In genomic region chr1:183375381-183375780, GRCh38 we compare ENCODE assay signal across 18 cellular contexts. TPM values are rescaled to one million over a fixed set of nuclear protein-coding genes. Genes with fewer than 3 reads are reported as not detected.
DNase-seq lines count a peak whose midpoint lies in the region; ATAC-seq, FAIRE-seq and TF ChIP-seq lines count a peak whose summit lies in the region.
"Had no signal": no experiment of that assay in that cellular context is flagged by ENCODE, and none has a peak within 500 bp of the region (broad histone marks: within the 10 kb centered on the region; RNA-seq: fewer than 3 reads in every experiment).

No MANE protein-coding gene starts in this region.

- no peaks in the 10 kb centered on the region for H3K36me3 Mint-ChIP-seq in progenitor cell of endocrine pancreas (ENCODE audit: insufficient read depth)
- H3K36me3 Mint-ChIP-seq: CD4-positive, alpha-beta memory T cell had no signal

- no peak overlapping the region for H2BK20ac ChIP-seq in IMR-90 (ENCODE audit: low read depth, low read length)

- no peak overlapping the region for H2BK5ac ChIP-seq in IMR-90 (ENCODE audit: low read depth, low read length, poor library complexity, severe bottlenecking)

- TF ChIP-seq EP300 in A549 (IDR thresholded peaks at IDR 0.05), result no peak
- no peak for TF ChIP-seq EP300 in K562 (IDR thresholded peaks at IDR 0.05; ENCODE audit: low read length)

- FAIRE-seq in A549 (lab: Jason Lieb, UNC), result no peak
- FAIRE-seq in K562 (lab: Jason Lieb, UNC), result no peak
- FAIRE-seq: G401.6, GM12892, H54 had no signal

- H3K27me3 ChIP-seq in IMR-90 (ENCODE audit: control insufficient read depth, insufficient read depth, low read length), result peaks cover 27% of the 10 kb centered on the region
- H3K27me3 ChIP-seq in K562 (ENCODE audit: control insufficient read depth in 2 of 2, insufficient read depth in 2 of 2, low read length in 2 of 2), result peaks cover 8 to 25% of the 10 kb centered on the region in 2 experiments; a peak in 3 of 5 replicates

- no peak overlapping the region for H3K4ac ChIP-seq in IMR-90 (ENCODE audit: low read depth, low read length)

- H3K4me1 Mint-ChIP-seq in progenitor cell of endocrine pancreas (ENCODE audit: low read depth), result peaks cover 23% of the 10 kb centered on the region
- H3K4me1 Mint-ChIP-seq: CD4-positive, alpha-beta memory T cell had no signal

- H3K4me1 ChIP-seq in A549, result no peaks in the 10 kb centered on the region
- no peaks in the 10 kb centered on the region for H3K4me1 ChIP-seq in IMR-90 (ENCODE audit: control insufficient read depth, insufficient read depth, low read length)
- H3K4me1 ChIP-seq in K562 (replicated peaks in 1 of 2; ENCODE audit: control insufficient read depth in 2 of 2, insufficient read depth in 2 of 2, low read length in 2 of 2), result no peaks in the 10 kb centered on the region
- H3K4me1 ChIP-seq: HAP-1 had no signal

- H2BK120ac ChIP-seq in IMR-90 (ENCODE audit: low read depth, low read length), result no peak overlapping the region

- no peak overlapping the region for H3K56ac ChIP-seq in IMR-90 (ENCODE audit: extremely low read depth, insufficient read depth, low read length)

- H3K4me3 Mint-ChIP-seq in progenitor cell of endocrine pancreas (ENCODE audit: low read depth), result peak overlapping the region; percentile 3
- H3K4me3 Mint-ChIP-seq: CD4-positive, alpha-beta memory T cell; HFFc6 had no signal

- peak overlapping the region; percentile 19 for H3K27ac Mint-ChIP-seq in progenitor cell of endocrine pancreas
- H3K27ac Mint-ChIP-seq: CD4-positive, alpha-beta memory T cell; HFFc6 had no signal

- TF ChIP-seq POLR2A in A549 (IDR thresholded peaks at IDR 0.05; ENCODE audit: low read length) (no peak), IMR-90 (IDR thresholded peaks at IDR 0.05; ENCODE audit: low read depth, low read length) (no peak), K562 (conservative IDR thresholded peaks at IDR 0.05) (no peak)

- H3K9me1 ChIP-seq in IMR-90 (ENCODE audit: insufficient read depth, low read length) (no peaks in the 10 kb centered on the region), K562 (ENCODE audit: control insufficient read depth, insufficient read depth, low read length) (no peaks in the 10 kb centered on the region)

- H3K23ac ChIP-seq in IMR-90 (ENCODE audit: low read depth, low read length), result no peak overlapping the region

- dilution Hi-C loops in IMR-90 (cut with HindIII; ENCODE audit: low sequenced_read_pairs, unreplicated experiment), result no loop called here

- H3K18ac ChIP-seq in IMR-90 (ENCODE audit: low read depth, low read length), result no peak overlapping the region

- H4K91ac ChIP-seq in IMR-90 (ENCODE audit: insufficient read depth, low read depth, low read length), result no peak overlapping the region

- H4K8ac ChIP-seq in IMR-90 (ENCODE audit: low read depth in 2 of 2, low read length in 2 of 2), result no peak overlapping the region

- no peak for ATAC-seq in A549
- no peak for ATAC-seq in IMR-90 (ENCODE audit: low read depth)
- no peak for ATAC-seq in K562
- ATAC-seq in HG02852 (IDR thresholded peaks at IDR 0.05; ENCODE audit: unreplicated experiment), result no peak

- H3K9me3 ChIP-seq in A549 (no peaks in the 10 kb centered on the region), IMR-90 (ENCODE audit: control insufficient read depth, insufficient read depth, low read length) (no peaks in the 10 kb centered on the region), K562 (replicated peaks; ENCODE audit: control insufficient read depth, insufficient read depth, low read depth, low read length) (no peaks in the 10 kb centered on the region)
- H3K9me3 ChIP-seq: HAP-1 had no signal

- no peak overlapping the region for H2BK15ac ChIP-seq in IMR-90 (ENCODE audit: low read depth, low read length)

- H3K79me2 ChIP-seq in K562 (ENCODE audit: control insufficient read depth, insufficient read depth, low read length), result no peaks in the 10 kb centered on the region

- no peak overlapping the region for H2AK5ac ChIP-seq in IMR-90 (ENCODE audit: low read depth, low read length)

- H2AK9ac ChIP-seq in IMR-90 (replicated peaks; ENCODE audit: low read depth, low read length, poor library complexity), result no peak overlapping the region

- no peak overlapping the region for H3K9ac ChIP-seq in IMR-90 (ENCODE audit: low read depth, low read length)
- no peak overlapping the region for H3K9ac ChIP-seq in K562 (ENCODE audit: insufficient read depth in 1 of 2, low read depth in 2 of 2, low read length in 2 of 2)
- H3K9ac ChIP-seq: GM23248 had no signal

- intact Hi-C loops in IMR-90 (cut with micrococcal nuclease) (no loop called here), K562 (cut with micrococcal nuclease) (no loop called here)

- H3K79me1 ChIP-seq in IMR-90 (ENCODE audit: low read depth in 1 of 2, low read length in 2 of 2), result no peaks in the 10 kb centered on the region

- CTCF ChIA-PET in A549 (lab: Yijun Ruan, JAX), result no interaction called here
- CTCF ChIA-PET in IMR-90 (lab: Yijun Ruan, JAX), result no interaction called here
- CTCF ChIA-PET in K562 (lab: Yijun Ruan, JAX; ENCODE audit: low intra/inter-chr PET ratio), result no interaction called here

- H3K36me3 ChIP-seq in IMR-90 (ENCODE audit: control insufficient read depth, insufficient read depth, low read length) (no peaks in the 10 kb centered on the region), K562 (ENCODE audit: control insufficient read depth, insufficient read depth, low read length) (no peaks in the 10 kb centered on the region)
- H3K36me3 ChIP-seq: HAP-1 had no signal

- BruUV-seq in IMR-90 (replicated peaks; lab: Mats Ljungman, UMichigan) (no TSS peak), K562 (replicated peaks; lab: Mats Ljungman, UMichigan) (no TSS peak)

- POLR2A ChIA-PET in A549 (lab: Yijun Ruan, JAX) (no interaction called here), IMR-90 (lab: Charles Lee; ENCODE audit: unreplicated experiment) (no interaction called here), K562 (lab: Yijun Ruan, JAX) (interaction anchor here (1.8 kb wide), 1 partner anchor 19 kb away, joined by 6 read pairs; no protein-coding TSS in a partner anchor)

- H4K5ac ChIP-seq in IMR-90 (ENCODE audit: low read depth, low read length), result no peak overlapping the region

- DNase-seq in A549 (ENCODE audit: low read depth in 1 of 2, low spot score in 1 of 2) (no peak), IMR-90 (no peak), K562 (ENCODE audit: extremely low read depth in 1 of 4, low spot score in 3 of 4) (no peak), progenitor cell of endocrine pancreas (ENCODE audit: low spot score, unreplicated experiment) (no peak), H4 (ENCODE audit: low spot score) (no peak)
- no peak for DNase-seq in activated CD4-positive, alpha-beta T cell treated with anti-CD3 and anti-CD28 coated beads, Interleukin-2, amount 50 U/mL, for 48 hours
- DNase-seq: 8988T; C1 segment of cervical spinal cord; CD4-positive, alpha-beta memory T cell; COR-L47; DND-41; GM23248; HFFc6 had no signal

- in situ Hi-C loops in IMR-90 (cut with MboI; ENCODE audit: low sequenced_read_pairs), result no loop called here
- in situ Hi-C loops in K562 (cut with MboI), result no loop called here

- WGBS in A549 (ENCODE audit: missing lambda C conversion rate), result 55% methylated on average over 2 of the region's 2 CpGs
- no CpG with 5 or more reads among the region's 2 CpGs for WGBS in IMR-90 (ENCODE audit: extremely low coverage in 2 of 2, insufficient read length in 1 of 2), 2 experiments
- 3% methylated on average over 2 of the region's 2 CpGs for WGBS in K562 (ENCODE audit: insufficient coverage, low coverage, missing lambda C conversion rate)

- H2AFZ ChIP-seq in IMR-90 (replicated peaks; ENCODE audit: low read length, poor library complexity), result no peak overlapping the region
- H2AFZ ChIP-seq in K562 (ENCODE audit: low read depth, low read length), result no peak overlapping the region
- H2AFZ ChIP-seq: GM23248 had no signal

- no peak for TF ChIP-seq RAD21 in A549 (conservative IDR thresholded peaks at IDR 0.05 in 1 of 2, IDR thresholded peaks at IDR 0.05 in 1 of 2)
- no peak for TF ChIP-seq RAD21 in IMR-90 (IDR thresholded peaks at IDR 0.05; ENCODE audit: low read length)
- no peak for TF ChIP-seq RAD21 in K562 (CRISPR knock-in tag; conservative IDR thresholded peaks at IDR 0.05 in 1 of 2, IDR thresholded peaks at IDR 0.05 in 1 of 2)

- no peak overlapping the region for H3K27ac ChIP-seq in A549
- H3K27ac ChIP-seq in IMR-90 (ENCODE audit: insufficient read depth, low read length), result no peak overlapping the region
- H3K27ac ChIP-seq in K562 (ENCODE audit: extremely low read depth, low read depth, low read length), result no peak overlapping the region
- H3K27ac ChIP-seq: GM23248 had no signal

- H3K14ac ChIP-seq in IMR-90 (replicated peaks; ENCODE audit: low read depth, low read length), result no peak overlapping the region

- H3K4me3 ChIP-seq in A549, result no peak overlapping the region
- no peak overlapping the region for H3K4me3 ChIP-seq in IMR-90 (ENCODE audit: insufficient read depth, low read depth, low read length)
- H3K4me3 ChIP-seq in K562, result no peak overlapping the region
- H3K4me3 ChIP-seq: GM23248, HAP-1 had no signal

- no peaks in the 10 kb centered on the region for H4K20me1 ChIP-seq in IMR-90 (ENCODE audit: insufficient read depth, low read length)
- no peaks in the 10 kb centered on the region for H4K20me1 ChIP-seq in K562 (replicated peaks; ENCODE audit: control insufficient read depth, insufficient read depth, low read length)

- peaks cover 7% of the 10 kb centered on the region for H3K9me3 Mint-ChIP-seq in progenitor cell of endocrine pancreas (ENCODE audit: low read depth)
- H3K9me3 Mint-ChIP-seq: HFFc6 had no signal

- TF ChIP-seq CTCF in A549 (IDR thresholded peaks at IDR 0.05) (no peak), IMR-90 (conservative IDR thresholded peaks at IDR 0.05; ENCODE audit: low read depth, low read length) (no peak), K562 (IDR thresholded peaks at IDR 0.05 in 2 of 3, conservative IDR thresholded peaks at IDR 0.05 in 1 of 3; ENCODE audit: insufficient read depth in 2 of 3, low read depth in 1 of 3, low read length in 3 of 3) (no peak), progenitor cell of endocrine pancreas (IDR thresholded peaks at IDR 0.05; ENCODE audit: unreplicated experiment) (no peak)

- peaks cover under 1% of the 10 kb centered on the region for H3K27me3 Mint-ChIP-seq in progenitor cell of endocrine pancreas

- H3K4me2 ChIP-seq in A549 (no peak overlapping the region), IMR-90 (ENCODE audit: low read depth, low read length) (no peak overlapping the region), K562 (ENCODE audit: insufficient read depth, low read length) (no peak overlapping the region)

RNA-seq across cellular contexts. Expression of gene NMNAT2, which starts 42.8 kb away (rescaled TPM):
- polyA plus RNA-seq in A549 (2011; rRNA removed) (0.16 and 0.48 TPM in 2 replicates), A549 (2017; fragmentation: RNase III; extraction: RNeasy Plus Mini Kit Qiagen cat#74134 plus additional on column Dnase treatment) (0.63 to 0.88 TPM (median 0.72 TPM) in 3 replicates), IMR-90 (2012; rRNA removed) (1.5 and 2.4 TPM in 2 replicates), K562 (2011; rRNA removed) (not detected in 2 replicates), K562 (2014; fragmentation: Illumina TruSeq; extraction: Trizol) (not detected in 2 replicates), K562 (2014; fragmentation: Nextera tagmentation; extraction: Ambion mirVana) (not detected), K562 (2014; rRNA removed) (not detected in 2 replicates)
- polyA plus RNA-seq in A549 (2012; cell fraction: cytosol; rRNA removed), result 0.09 and 0.25 TPM in 2 replicates
- polyA plus RNA-seq in A549 (2012; cell fraction: nucleus; rRNA removed), result 0.13 and 0.15 TPM in 2 replicates
- 0.08 and 1.5 TPM in 2 replicates for polyA minus RNA-seq in A549 (2011; rRNA and poly(A)+ RNA removed)
- total RNA-seq in IMR-90 (2012; rRNA removed) (0.36 and 0.56 TPM in 2 replicates), K562 (2014; rRNA removed) (not detected in 2 replicates), K562 (2014; rRNA removed; fragmentation: Illumina TruSeq; extraction: Trizol) (not detected in 2 replicates), K562 (2015; rRNA removed; fragmentation: Illumina TruSeq; extraction: Trizol) (not detected in 2 replicates), K562 (2021) (not detected in 2 replicates), progenitor cell of endocrine pancreas (3.1 and 3.3 TPM in 2 replicates)
- polyA plus RNA-seq in IMR-90 (2012; cell fraction: cytosol; rRNA removed), result 0.19 and 1.0 TPM in 2 replicates
- polyA plus RNA-seq in IMR-90 (2012; cell fraction: nucleus; rRNA removed; ENCODE audit: low replicate concordance), result 0.21 and 0.83 TPM in 2 replicates
- not detected in 2 replicates for total RNA-seq in K562 (2011; cell fraction: chromatin; rRNA removed; ENCODE audit: low replicate concordance)
- not detected in 2 replicates for total RNA-seq in K562 (2011; cell fraction: nucleolus; rRNA removed)
- total RNA-seq in K562 (2011; cell fraction: nucleoplasm; rRNA removed), result not detected in 2 replicates
- polyA plus RNA-seq in K562 (2011; cell fraction: cytosol; rRNA removed), result not detected in 2 replicates
- not detected in 2 replicates for polyA plus RNA-seq in K562 (2011; cell fraction: nucleus; rRNA removed)
- not detected in 2 replicates for polyA plus RNA-seq in K562 (2012)
- polyA minus RNA-seq in K562 (2011; rRNA and poly(A)+ RNA removed), result not detected in 2 replicates
- not detected in 2 replicates for polyA minus RNA-seq in K562 (2011; cell fraction: cytosol; rRNA and poly(A)+ RNA removed)
- polyA minus RNA-seq in K562 (2011; cell fraction: nucleus; rRNA and poly(A)+ RNA removed), result not detected in 2 replicates
- 0.14 and 1.4 TPM in 2 replicates for total RNA-seq in H4 (2014; rRNA removed; shearing (Covaris generic))
- total RNA-seq: CD4-positive, alpha-beta memory T cell had no signal
- polyA plus RNA-seq: CD4-positive, alpha-beta memory T cell had no signal

Comparison
In these comparisons a context has a peak if more than half of its experiments do, and no peak if none do; other contexts are left out.
1. Of the 35 proteins assayed by ChIP-seq in both K562 and A549: peak only in K562: none; only in A549: MAFK; in both: none; in neither: 34.